ENCODE assay signal across 18 cellular contexts in the genomic region with DNA sequence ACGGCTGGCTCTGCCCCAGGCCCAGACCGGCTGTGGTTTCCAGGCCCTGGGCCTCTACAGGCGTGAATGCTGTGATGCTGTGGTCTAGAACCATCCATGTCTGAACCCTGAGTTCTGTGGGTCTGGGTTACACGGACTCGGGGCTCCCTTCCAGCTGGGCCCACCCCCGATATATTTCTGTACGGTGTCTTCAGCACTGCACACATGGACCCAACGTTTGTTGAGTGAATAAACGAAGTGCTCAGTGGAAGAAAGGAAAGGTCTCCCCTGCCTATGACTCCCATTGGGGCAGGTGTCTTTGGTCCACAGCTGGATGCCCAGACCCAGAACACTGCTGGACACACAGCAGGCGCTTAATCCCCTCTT. TPM values are rescaled to one million over a fixed set of nuclear protein-coding genes. Genes with fewer than 3 reads are reported as not detected.
DNase-seq lines count a peak whose midpoint lies in the region; ATAC-seq and TF ChIP-seq lines count a peak whose summit lies in the region.
"Had no signal": no experiment of that assay in that cellular context is flagged by ENCODE, and none has a peak within 500 bp of the region (broad histone marks: within the 10 kb centered on the region; RNA-seq: fewer than 3 reads in every experiment).

No MANE protein-coding gene starts in this region.

- H3K27me3 ChIP-seq in gastrocnemius medialis = no peaks in the 10 kb centered on the region
- H3K27me3 ChIP-seq: breast epithelium, esophagus squamous epithelium had no signal

- H3K36me3 ChIP-seq in gastrocnemius medialis = no peaks in the 10 kb centered on the region
- H3K36me3 ChIP-seq: breast epithelium, thoracic aorta had no signal

- H3K4me1 ChIP-seq in gastrocnemius medialis = no peaks in the 10 kb centered on the region
- H3K4me1 ChIP-seq: breast epithelium had no signal

- in situ Hi-C loops in gastrocnemius medialis (cut with MboI; ENCODE audit: low sequenced_read_pairs in 4 of 4) = no loop called here

- no peak overlapping the region for H3K27ac ChIP-seq in gastrocnemius medialis
- H3K27ac ChIP-seq: breast epithelium, C4-2B, esophagus squamous epithelium, thoracic aorta had no signal

- ATAC-seq in T-helper 17 cell (no peak), gastrocnemius medialis (no peak)
- no peak for ATAC-seq in stimulated activated naive B cell treated with anti-CD40 and anti-IgM and Interleukin-4, amounts not matched to agents 10 μg/mL and 1 μg/mL and 100 μg/mL, for 72 hours (replicated peaks)

- H3K4me1 Mint-ChIP-seq in activated T-cell treated with anti-CD3 and anti-CD28 coated beads, Interleukin-2, amount 50 U/mL, for 24 hours (ENCODE audit: low read depth) = peaks cover 9% of the 10 kb centered on the region
- H3K4me1 Mint-ChIP-seq in T-helper 17 cell = peaks cover 8% of the 10 kb centered on the region
- no peaks in the 10 kb centered on the region for H3K4me1 Mint-ChIP-seq in endothelial cell (ENCODE audit: unreplicated experiment)
- H3K4me1 Mint-ChIP-seq in stimulated activated naive B cell treated with anti-CD40 and anti-IgM and Interleukin-4, amounts not matched to agents 10 μg/mL and 1 μg/mL and 100 μg/mL, for 72 hours = peaks cover 16 to 33% of the 10 kb centered on the region in 2 donors

- no peak overlapping the region for H3K4me3 Mint-ChIP-seq in activated T-cell treated with anti-CD3 and anti-CD28 coated beads, Interleukin-2, amount 50 U/mL, for 24 hours
- H3K4me3 Mint-ChIP-seq in T-helper 17 cell (no peak overlapping the region), endothelial cell (ENCODE audit: unreplicated experiment) (peak overlapping the region; percentile 37)
- no peak overlapping the region for H3K4me3 Mint-ChIP-seq in stimulated activated naive B cell treated with anti-CD40 and anti-IgM and Interleukin-4, amounts not matched to agents 10 μg/mL and 1 μg/mL and 100 μg/mL, for 72 hours

- intact Hi-C loops in gastrocnemius medialis (cut with DNase I; ENCODE audit: low total_unique reads) (loop anchor here (2.0 to 5.0 kb wide), 2 partner anchors 37 to 73 kb away; no protein-coding TSS in a partner anchor), posterior vena cava (cut with DNase I) (loop anchor here (1.0 to 5.0 kb wide), 2 partner anchors 49 to 72 kb away; no protein-coding TSS in a partner anchor)

- no peak for DNase-seq in activated T-cell treated with anti-CD3 and anti-CD28 coated beads, Interleukin-2, amount 50 U/mL, for 24 hours
- no peak for DNase-seq in activated T-cell treated with anti-CD3 and anti-CD28 coated beads, Interleukin-2, amount 50 U/mL, for 48 hours
- DNase-seq in T-helper 17 cell (no peak), endothelial cell (ENCODE audit: low spot score) (no peak), mesenteric fat pad (ENCODE audit: low spot score) (no peak), gastrocnemius medialis (no peak), posterior vena cava (ENCODE audit: low spot score) (no peak)
- DNase-seq in stimulated activated naive B cell treated with anti-CD40 and anti-IgM and Interleukin-4, amounts not matched to agents 10 μg/mL and 1 μg/mL and 100 μg/mL, for 72 hours = no peak
- DNase-seq: DMS79, esophagus squamous epithelium, NCI-H526 treated with DMSO at 0.1 percent for 48 hours had no signal

- no peaks in the 10 kb centered on the region for H3K27me3 Mint-ChIP-seq in activated T-cell treated with anti-CD3 and anti-CD28 coated beads, Interleukin-2, amount 50 U/mL, for 24 hours
- H3K27me3 Mint-ChIP-seq in T-helper 17 cell = no peaks in the 10 kb centered on the region
- H3K27me3 Mint-ChIP-seq in endothelial cell (ENCODE audit: unreplicated experiment) = peaks cover 14% of the 10 kb centered on the region
- no peaks in the 10 kb centered on the region for H3K27me3 Mint-ChIP-seq in stimulated activated naive B cell treated with anti-CD40 and anti-IgM and Interleukin-4, amounts not matched to agents 10 μg/mL and 1 μg/mL and 100 μg/mL, for 72 hours
- H3K27me3 Mint-ChIP-seq: progenitor cell of endocrine pancreas had no signal

- no peaks in the 10 kb centered on the region for H3K9me3 ChIP-seq in T-helper 17 cell (ENCODE audit: control insufficient read depth, low read length, poor library complexity, severe bottlenecking)
- H3K9me3 ChIP-seq in gastrocnemius medialis = no peaks in the 10 kb centered on the region
- H3K9me3 ChIP-seq: breast epithelium, esophagus squamous epithelium, thoracic aorta had no signal

- no peak overlapping the region for H3K4me3 ChIP-seq in gastrocnemius medialis
- H3K4me3 ChIP-seq: breast epithelium, esophagus squamous epithelium, thoracic aorta had no signal

- TF ChIP-seq POLR2A in gastrocnemius medialis (IDR thresholded peaks at IDR 0.05) = no peak

- peaks cover 57% of the 10 kb centered on the region for H3K36me3 Mint-ChIP-seq in activated T-cell treated with anti-CD3 and anti-CD28 coated beads, Interleukin-2, amount 50 U/mL, for 24 hours (ENCODE audit: low read depth)
- H3K36me3 Mint-ChIP-seq in T-helper 17 cell (ENCODE audit: low read depth) = no peaks in the 10 kb centered on the region
- H3K36me3 Mint-ChIP-seq in endothelial cell (ENCODE audit: low read depth, unreplicated experiment) = peaks cover 5% of the 10 kb centered on the region
- H3K36me3 Mint-ChIP-seq in stimulated activated naive B cell treated with anti-CD40 and anti-IgM and Interleukin-4, amounts not matched to agents 10 μg/mL and 1 μg/mL and 100 μg/mL, for 72 hours = peaks cover 22 to 31% of the 10 kb centered on the region in 2 donors

- peak overlapping the region; percentile 87 for H3K27ac Mint-ChIP-seq in activated T-cell treated with anti-CD3 and anti-CD28 coated beads, Interleukin-2, amount 50 U/mL, for 24 hours
- H3K27ac Mint-ChIP-seq in T-helper 17 cell (peak overlapping the region; percentile 69), endothelial cell (ENCODE audit: unreplicated experiment) (no peak overlapping the region)
- peak overlapping the region; percentile 95 for H3K27ac Mint-ChIP-seq in stimulated activated naive B cell treated with anti-CD40 and anti-IgM and Interleukin-4, amounts not matched to agents 10 μg/mL and 1 μg/mL and 100 μg/mL, for 72 hours

- TF ChIP-seq CTCF in endothelial cell (IDR thresholded peaks at IDR 0.05; ENCODE audit: unreplicated experiment) (no peak), gastrocnemius medialis (IDR thresholded peaks at IDR 0.05 in 4 of 5, conservative IDR thresholded peaks at IDR 0.05 in 1 of 5) (no peak)

- H3K9me3 Mint-ChIP-seq in activated T-cell treated with anti-CD3 and anti-CD28 coated beads, Interleukin-2, amount 50 U/mL, for 24 hours = no peaks in the 10 kb centered on the region
- no peaks in the 10 kb centered on the region for H3K9me3 Mint-ChIP-seq in endothelial cell (ENCODE audit: unreplicated experiment)
- no peaks in the 10 kb centered on the region for H3K9me3 Mint-ChIP-seq in stimulated activated naive B cell treated with anti-CD40 and anti-IgM and Interleukin-4, amounts not matched to agents 10 μg/mL and 1 μg/mL and 100 μg/mL, for 72 hours

RNA-seq across cellular contexts. Expression of a gene that starts 6.7 kb away (rescaled TPM):
- 1 to 10 TPM; 5.0 to 8.4 TPM for total RNA-seq in T-helper 17 cell
- total RNA-seq in endothelial cell (ENCODE audit: unreplicated experiment) = 1.4 TPM
- total RNA-seq in mesenteric fat pad = 0.51 TPM
- total RNA-seq in gastrocnemius medialis = not detected
- 1 to 10 TPM in 1 of 2 donors, under 1 TPM in 1; 0.90 to 2.6 TPM for total RNA-seq in posterior vena cava
- total RNA-seq: glomerular endothelial cell, HT1080, thoracic aorta had no signal

RNA-seq across cellular contexts. Expression of a gene that starts 11.7 kb away (rescaled TPM):
- total RNA-seq in T-helper 17 cell (10 to 100 TPM; 58.1 to 62.0 TPM), endothelial cell (ENCODE audit: unreplicated experiment) (54.5 TPM), mesenteric fat pad (63.1 TPM), gastrocnemius medialis (10 to 100 TPM; 22.3 to 77.3 (median 48.7) TPM), posterior vena cava (10 to 100 TPM; 49.6 to 52.7 TPM)

RNA-seq across cellular contexts. Expression of a gene that starts 27.1 kb away (rescaled TPM):
- 10 to 100 TPM; 34.0 to 36.7 TPM for total RNA-seq in T-helper 17 cell
- total RNA-seq in endothelial cell (ENCODE audit: unreplicated experiment) = 77.2 TPM
- total RNA-seq in mesenteric fat pad = 55.1 TPM
- 10 to 100 TPM; 31.4 to 61.1 (median 36.6) TPM for total RNA-seq in gastrocnemius medialis
- 100 to 1,000 TPM in 1 of 2 donors, 10 to 100 TPM in 1; 96.8 to 111 TPM for total RNA-seq in posterior vena cava

RNA-seq across cellular contexts. Expression of a gene that starts 39.5 kb away (rescaled TPM):
- total RNA-seq in T-helper 17 cell (10 to 100 TPM; 95.0 to 96.6 TPM), endothelial cell (ENCODE audit: unreplicated experiment) (38.9 TPM), mesenteric fat pad (28.1 TPM), gastrocnemius medialis (10 to 100 TPM; 15.9 to 32.0 (median 21.0) TPM), posterior vena cava (10 to 100 TPM; 29.0 to 29.5 TPM)

RNA-seq across cellular contexts. Expression of a gene that starts 39.6 kb away (rescaled TPM):
- total RNA-seq in T-helper 17 cell = 1 to 10 TPM in 1 of 2 donors, under 1 TPM in 1; 0.42 to 3.3 TPM
- 11.0 TPM for total RNA-seq in endothelial cell (ENCODE audit: unreplicated experiment)
- total RNA-seq in mesenteric fat pad = 1.8 TPM
- total RNA-seq in gastrocnemius medialis = 1 to 10 TPM in 1 of 4 donors, under 1 TPM in 3; 0.15 to 1.1 (median 0.33) TPM
- total RNA-seq in posterior vena cava = 10 to 100 TPM; 13.9 to 14.6 TPM
- total RNA-seq: OCI-LY7, progenitor cell of endocrine pancreas had no signal
